8 cellular contexts compared by ENCODE assay signal in the genomic region with DNA sequence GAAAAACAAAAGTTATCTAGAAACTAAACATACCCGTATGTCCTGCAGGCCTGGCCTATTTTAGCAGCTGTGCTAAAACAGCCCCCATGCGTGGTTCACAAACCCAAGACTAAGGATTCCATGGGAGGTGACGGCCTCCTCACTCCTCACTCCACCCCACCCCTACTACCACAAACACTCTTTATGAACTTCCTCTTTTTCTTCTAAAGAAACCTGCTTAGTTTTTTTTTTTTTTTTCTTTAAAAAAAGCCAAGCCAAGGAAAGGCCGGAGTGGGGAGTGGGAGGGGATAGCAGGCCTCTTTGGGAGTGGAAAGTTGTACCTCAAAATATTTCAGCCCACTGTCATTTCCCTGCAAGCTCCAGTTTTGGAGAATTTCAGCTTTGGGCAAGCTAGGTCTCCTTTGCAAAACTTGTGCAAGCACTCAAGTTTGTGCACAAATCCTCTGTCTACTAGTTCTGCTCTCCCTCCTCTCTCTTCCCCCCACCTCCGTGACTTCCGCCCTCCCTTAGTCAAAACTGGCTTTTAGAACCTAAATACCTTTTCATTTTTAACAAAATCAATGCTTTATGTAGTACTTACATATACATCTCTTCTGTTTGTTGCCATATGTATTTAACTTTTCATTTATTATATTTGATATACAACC. TPM values are rescaled to one million over a fixed set of nuclear protein-coding genes. Genes with fewer than 3 reads are reported as not detected.
DNase-seq lines count a peak whose midpoint lies in the region; ATAC-seq, FAIRE-seq and TF ChIP-seq lines count a peak whose summit lies in the region.

No MANE protein-coding gene starts in this region.

- 40% methylated on average over 5 of the region's 6 CpGs for WGBS in mammary epithelial cell (ENCODE audit: low coverage, missing lambda C conversion rate)
- 23 to 35% (median 33%) methylated on average over 6 of the region's 6 CpGs for WGBS in small intestine, 3 donors

- in situ Hi-C loops in mammary epithelial cell (cut with MboI; ENCODE audit: low sequenced_read_pairs in 2 of 2) = loop anchor here in 1 of 2 donors (5.0 kb wide), 1 partner anchor 114 kb away; no protein-coding TSS in a partner anchor

- TF ChIP-seq CTCF in mammary epithelial cell (conservative IDR thresholded peaks at IDR 0.05 in 1 of 2, IDR thresholded peaks at IDR 0.05 in 1 of 2; ENCODE audit: extremely low read depth in 1 of 2, insufficient read depth in 1 of 2, low read depth in 1 of 2, low read length in 2 of 2) (no peak), mesothelial cell of epicardium (IDR thresholded peaks at IDR 0.05; ENCODE audit: unreplicated experiment) (no peak)

- peak overlapping the region; percentile 92 for H3K4me2 ChIP-seq in mammary epithelial cell (ENCODE audit: insufficient read depth, low read depth, low read length)

- peak overlapping the region; percentile 93 for H2AFZ ChIP-seq in mammary epithelial cell (ENCODE audit: low read depth, low read length)

- H3K4me1 ChIP-seq in mammary epithelial cell (ENCODE audit: insufficient read depth, low read length) = peaks cover 49% of the 10 kb centered on the region
- peaks cover 0 to 9% of the 10 kb centered on the region in 2 donors for H3K4me1 ChIP-seq in small intestine (ENCODE audit: control insufficient read depth in 2 of 2, insufficient read depth in 1 of 2, low read depth in 1 of 2, low read length in 1 of 2)

- H3K4me3 Mint-ChIP-seq in mesothelial cell of epicardium = peak overlapping the region; percentile 98

- peak; percentile 91 for DNase-seq in NOMO-1 treated with dmso at 0.1 percent for 144 hours (lab: John Stamatoyannopoulos, UW; ENCODE audit: unreplicated experiment)
- no peak for DNase-seq in mammary epithelial cell
- DNase-seq in mesothelial cell of epicardium (ENCODE audit: low spot score in 2 of 2, unreplicated experiment in 2 of 2) = no peak
- DNase-seq in posterior cingulate gyrus = no peak
- no peak for DNase-seq in LoVo (ENCODE audit: low spot score)
- no peak for DNase-seq in small intestine

- H3K27ac Mint-ChIP-seq in mesothelial cell of epicardium = peak overlapping the region; percentile 94

- H3K9ac ChIP-seq in mammary epithelial cell (ENCODE audit: insufficient read depth, low read length) = peak overlapping the region; percentile 31

- no peaks in the 10 kb centered on the region for H3K27me3 Mint-ChIP-seq in mesothelial cell of epicardium (ENCODE audit: low read depth)

- H3K79me2 ChIP-seq in mammary epithelial cell (ENCODE audit: insufficient read depth, low read length) = peaks cover 45% of the 10 kb centered on the region

- H3K4me1 Mint-ChIP-seq in mesothelial cell of epicardium = peaks cover 42% of the 10 kb centered on the region

- H4K20me1 ChIP-seq in mammary epithelial cell (ENCODE audit: insufficient read depth, low read length) = no peaks in the 10 kb centered on the region

- intact Hi-C loops in mammary epithelial cell (cut with micrococcal nuclease) (loop anchor here (1.0 to 10.0 kb wide), 6 partner anchors 46 to 241 kb away; no protein-coding TSS in a partner anchor), posterior cingulate gyrus (cut with DNase I) (no loop called here)

- H3K9me3 Mint-ChIP-seq in mesothelial cell of epicardium = peaks cover 16% of the 10 kb centered on the region

- no peak for FAIRE-seq in small intestine (lab: Jason Lieb, UNC)

- no peaks in the 10 kb centered on the region for H3K27me3 ChIP-seq in mammary epithelial cell (ENCODE audit: insufficient read depth, low read length)
- H3K27me3 ChIP-seq in small intestine (ENCODE audit: control insufficient read depth in 2 of 2, insufficient read depth in 2 of 2, low read length in 2 of 2) = no peaks in the 10 kb centered on the region

- CTCF ChIA-PET in mammary epithelial cell (lab: Charles Lee; ENCODE audit: low non-redundant PET) = no interaction called here

- no TSS peak for BruUV-seq in mammary epithelial cell (replicated peaks; lab: Mats Ljungman, UMichigan)

- H3K9me3 ChIP-seq in mammary epithelial cell (replicated peaks; ENCODE audit: insufficient read depth, low read length) (no peaks in the 10 kb centered on the region), small intestine (ENCODE audit: control insufficient read depth, low read depth) (no peaks in the 10 kb centered on the region)

- peak overlapping the region; percentile 71 to 96 (median 81) for H3K4me3 ChIP-seq in mammary epithelial cell (replicated peaks in 1 of 3; ENCODE audit: insufficient read depth in 1 of 3, low read depth in 2 of 3, low read length in 3 of 3)
- peak overlapping the region in 1 of 2 donors; percentile 94 for H3K4me3 ChIP-seq in small intestine (ENCODE audit: low read depth in 1 of 2, low read length in 2 of 2)

- ATAC-seq in GM18517 (IDR thresholded peaks at IDR 0.05; ENCODE audit: unreplicated experiment) (peak; percentile 58), HG02588 (IDR thresholded peaks at IDR 0.05; ENCODE audit: unreplicated experiment) (peak; percentile 47)

- no peaks in the 10 kb centered on the region for H3K36me3 Mint-ChIP-seq in mesothelial cell of epicardium

- dilution Hi-C loops in mammary epithelial cell (cut with HindIII; ENCODE audit: low sequenced_read_pairs) = no loop called here

- H3K36me3 ChIP-seq in mammary epithelial cell (ENCODE audit: insufficient read depth, low read length) (peaks cover 4% of the 10 kb centered on the region), small intestine (ENCODE audit: control insufficient read depth in 2 of 2, insufficient read depth in 2 of 2, low read length in 2 of 2) (no peaks in the 10 kb centered on the region)

- H3K27ac ChIP-seq in mammary epithelial cell (ENCODE audit: insufficient read depth, low read depth, low read length) (peak overlapping the region; percentile 56), small intestine (ENCODE audit: low read depth in 1 of 2, low read length in 1 of 2) (peak overlapping the region in 1 of 2 donors; percentile 95)

RNA-seq across cellular contexts. Expression of gene ANTXR2, which starts 0.5 kb away (rescaled TPM):
- 100 to 1,000 TPM in 1 of 2 donors, 10 to 100 TPM in 1; 28.3 to 116 TPM for total RNA-seq in mammary epithelial cell
- polyA plus RNA-seq in mammary epithelial cell = 41.0 TPM
- 88.8 TPM for polyA minus RNA-seq in mammary epithelial cell
- 61.7 to 63.2 TPM (median 61.9 TPM) in 3 replicates for total RNA-seq in mesothelial cell of epicardium
- polyA plus RNA-seq in small intestine = 10 to 100 TPM in 1 of 3 donors, 1 to 10 TPM in 2; 3.6 to 13.7 (median 7.3) TPM
